Comparison of ENCODE assay signal across 1 cellular context in genomic region chr4:141307241-141307689, GRCh38.
TF ChIP-seq lines count a peak whose summit lies in the region.

No MANE protein-coding gene starts in this region.

TF ChIP-seq in GM12878, 131 proteins besides CTCF, POLR2A, EP300 and RAD21 (continued from another document and continues in another):
- TF ChIP-seq REST (IDR thresholded peaks at IDR 0.05; ENCODE audit: low read depth, low read length) = no peak
- peak; percentile 89 for TF ChIP-seq IKZF1 (conservative IDR thresholded peaks at IDR 0.05)
- TF ChIP-seq IRF5 (IDR thresholded peaks at IDR 0.05; ENCODE audit: borderline replicate concordance) = no peak
- no peak for TF ChIP-seq POLR2AphosphoS5 (IDR thresholded peaks at IDR 0.05; ENCODE audit: low read length)
- no peak for TF ChIP-seq USF2 (IDR thresholded peaks at IDR 0.05; ENCODE audit: borderline replicate concordance, low read depth, low read length)
- no peak for TF ChIP-seq RBBP5 (conservative IDR thresholded peaks at IDR 0.05)
- TF ChIP-seq ZNF24 (IDR thresholded peaks at IDR 0.05) = peak; percentile 33
- no peak for TF ChIP-seq NKRF (conservative IDR thresholded peaks at IDR 0.05)
- TF ChIP-seq YY1 (IDR thresholded peaks at IDR 0.05; ENCODE audit: low read depth, low read length) = peak; percentile 52; the same call in 1 of the 2 replicates
- no peak for TF ChIP-seq ZBTB11 (CRISPR knock-in tag; IDR thresholded peaks at IDR 0.05)
- TF ChIP-seq EGR1 (IDR thresholded peaks at IDR 0.05; ENCODE audit: borderline replicate concordance in 1 of 2, low read depth in 2 of 2, low read length in 2 of 2) = no peak
- no peak for TF ChIP-seq NR2C2 (IDR thresholded peaks at IDR 0.05; ENCODE audit: borderline replicate concordance, control insufficient read depth, insufficient read length, low read depth)
- no peak for TF ChIP-seq ZSCAN29 (IDR thresholded peaks at IDR 0.05)
- TF ChIP-seq CBX5 (IDR thresholded peaks at IDR 0.05; ENCODE audit: low read depth) = peak; percentile 93
- no peak for TF ChIP-seq PML (IDR thresholded peaks at IDR 0.05; ENCODE audit: low read length)
- TF ChIP-seq ZNF384 (IDR thresholded peaks at IDR 0.05; ENCODE audit: borderline replicate concordance, low read depth, low read length) = peak; percentile 12; the same call in 1 of the 2 replicates
- TF ChIP-seq PKNOX1 (IDR thresholded peaks at IDR 0.05) = peak; percentile 96
- no peak for TF ChIP-seq SIN3A (IDR thresholded peaks at IDR 0.05; ENCODE audit: low read depth, low read length)
- 0 out of 2 replicates have a peak, but pooled peaks have one; percentile 49 for TF ChIP-seq JUND (IDR thresholded peaks at IDR 0.05; ENCODE audit: low read depth, low read length)
- peak; percentile 2 for TF ChIP-seq SIX5 (IDR thresholded peaks at IDR 0.05; ENCODE audit: low read depth, low read length, severe bottlenecking)
- no peak for TF ChIP-seq USF1 (IDR thresholded peaks at IDR 0.05; ENCODE audit: borderline replicate concordance, extremely low read length, insufficient read depth, low read depth, low read length)
- no peak for TF ChIP-seq PRDM15 (CRISPR knock-in tag; IDR thresholded peaks at IDR 0.05)
- peak; percentile 98 for TF ChIP-seq CBFB (IDR thresholded peaks at IDR 0.05; ENCODE audit: low read depth)
- peak; percentile 85 for TF ChIP-seq SMC3 (IDR thresholded peaks at IDR 0.05; ENCODE audit: borderline replicate concordance, low read length)
- TF ChIP-seq ZNF687 (IDR thresholded peaks at IDR 0.05) = no peak
- 0 out of 2 replicates have a peak, but pooled peaks have one; percentile 53 for TF ChIP-seq TCF12 (IDR thresholded peaks at IDR 0.05; ENCODE audit: low read depth, low read length)
- TF ChIP-seq ZNF274 (IDR thresholded peaks at IDR 0.05; ENCODE audit: insufficient read depth, insufficient read length) = no peak
- TF ChIP-seq SREBF2 (IDR thresholded peaks at IDR 0.05; ENCODE audit: low read length) = no peak
- TF ChIP-seq MTA2 (IDR thresholded peaks at IDR 0.05; ENCODE audit: low read depth) = peak; percentile 93
- no peak for TF ChIP-seq NFYA (IDR thresholded peaks at IDR 0.05; ENCODE audit: borderline replicate concordance, low read depth, low read length)
- no peak for TF ChIP-seq CBX3 (IDR thresholded peaks at IDR 0.05; ENCODE audit: borderline replicate concordance, low read depth)
- TF ChIP-seq CHD4 (IDR thresholded peaks at IDR 0.05) = no peak
